1 cellular context compared by ENCODE assay signal in genomic region chr20:50298554-50299324, GRCh38.
TF ChIP-seq lines count a peak whose summit lies in the region.

No MANE protein-coding gene starts in this region.

TF ChIP-seq in K562, 482 proteins besides CTCF, POLR2A, EP300 and RAD21 (continues in another document):
- no peak for TF ChIP-seq ZBTB8A (IDR thresholded peaks at IDR 0.05; ENCODE audit: partially characterized antibody)
- TF ChIP-seq ERF (CRISPR knock-in tag; IDR thresholded peaks at IDR 0.05), result no peak
- no peak for TF ChIP-seq CHD2 (IDR thresholded peaks at IDR 0.05; ENCODE audit: low read depth, low read length)
- no peak for TF ChIP-seq EZH2 (IDR thresholded peaks at IDR 0.05; ENCODE audit: borderline replicate concordance, low read depth, low read length)
- TF ChIP-seq ZNF175 (CRISPR knock-in tag; IDR thresholded peaks at IDR 0.05; ENCODE audit: low read depth), result no peak
- no peak for TF ChIP-seq DDX20 (tag; IDR thresholded peaks at IDR 0.05; ENCODE audit: low read depth)
- TF ChIP-seq ZBTB26 (CRISPR knock-in tag; IDR thresholded peaks at IDR 0.05), result no peak
- no peak for TF ChIP-seq ZNF507 (tag; conservative IDR thresholded peaks at IDR 0.05)
- 0 out of 2 replicates have a peak, but pooled peaks have one; percentile 36 for TF ChIP-seq TCF15 (CRISPR knock-in tag; IDR thresholded peaks at IDR 0.05)
- no peak for TF ChIP-seq KLF13 (tag; IDR thresholded peaks at IDR 0.05; ENCODE audit: borderline replicate concordance, low read depth)
- no peak for TF ChIP-seq ZNF644 (tag; IDR thresholded peaks at IDR 0.05; ENCODE audit: low read depth)
- TF ChIP-seq HSF4 (CRISPR knock-in tag; IDR thresholded peaks at IDR 0.05; ENCODE audit: borderline replicate concordance), result no peak
- TF ChIP-seq FOS (IDR thresholded peaks at IDR 0.05; ENCODE audit: extremely low read depth, insufficient read length), result no peak
- TF ChIP-seq TCF3 (CRISPR knock-in tag; IDR thresholded peaks at IDR 0.05), result peak; percentile 93
- peak; percentile 75; the same call in 1 of the 2 replicates for TF ChIP-seq ZBTB2 (IDR thresholded peaks at IDR 0.05)
- TF ChIP-seq RNF2 (IDR thresholded peaks at IDR 0.05), result peak; percentile 27; the same call in 1 of the 2 replicates
- no peak for TF ChIP-seq SAFB2 (IDR thresholded peaks at IDR 0.05; ENCODE audit: borderline replicate concordance, low read depth, low read length, severe bottlenecking)
- TF ChIP-seq ZNF695 (CRISPR knock-in tag; IDR thresholded peaks at IDR 0.05), result no peak
- no peak for TF ChIP-seq KDM2B (CRISPR knock-in tag; IDR thresholded peaks at IDR 0.05)
- peak; percentile 38; the same call in 1 of the 2 replicates for TF ChIP-seq ZNF592 (IDR thresholded peaks at IDR 0.05)
- TF ChIP-seq EHMT2 (IDR thresholded peaks at IDR 0.05), result no peak
- no peak for TF ChIP-seq SMAD1 (IDR thresholded peaks at IDR 0.05; ENCODE audit: low read depth, low read length, partially characterized antibody)
- no peak for TF ChIP-seq HDAC8 (tag; IDR thresholded peaks at IDR 0.05)
- no peak for TF ChIP-seq ZHX1 (conservative IDR thresholded peaks at IDR 0.05; ENCODE audit: low read length)
- TF ChIP-seq ZNF639 (CRISPR knock-in tag; conservative IDR thresholded peaks at IDR 0.05 in 1 of 2, IDR thresholded peaks at IDR 0.05 in 1 of 2), result peak in 1 of 2 experiments; percentile 62; a peak in 1 of 4 replicates
- TF ChIP-seq MECOM (CRISPR knock-in tag; IDR thresholded peaks at IDR 0.05), result peak; percentile 90
- no peak for TF ChIP-seq ESRRB (CRISPR knock-in tag; IDR thresholded peaks at IDR 0.05; ENCODE audit: borderline replicate concordance)
- no peak for TF ChIP-seq BRF1 (IDR thresholded peaks at IDR 0.05; ENCODE audit: borderline replicate concordance, extremely low read depth, insufficient read length)
- TF ChIP-seq XRCC3 (IDR thresholded peaks at IDR 0.05), result no peak
- no peak for TF ChIP-seq ARID3A (IDR thresholded peaks at IDR 0.05; ENCODE audit: borderline replicate concordance, low read depth, low read length)
- TF ChIP-seq CREB1 (IDR thresholded peaks at IDR 0.05), result peak; percentile 29; the same call in 1 of the 2 replicates
- TF ChIP-seq CREB1 (CRISPR knock-in tag; IDR thresholded peaks at IDR 0.05), result no peak
- TF ChIP-seq IRF1 (CRISPR knock-in tag; IDR thresholded peaks at IDR 0.05; ENCODE audit: borderline replicate concordance), result no peak
- no peak for TF ChIP-seq RHOXF2B (CRISPR knock-in tag; conservative IDR thresholded peaks at IDR 0.05)
- TF ChIP-seq ZNF165 (CRISPR knock-in tag; IDR thresholded peaks at IDR 0.05; ENCODE audit: borderline replicate concordance), result no peak
- TF ChIP-seq RB1 (IDR thresholded peaks at IDR 0.05; ENCODE audit: low read depth), result 0 out of 2 replicates have a peak, but pooled peaks have one; percentile 32
- no peak for TF ChIP-seq NONO (IDR thresholded peaks at IDR 0.05; ENCODE audit: low read depth in 2 of 2, low read length in 1 of 2)
- peak; percentile 25 for TF ChIP-seq ZFP36 (IDR thresholded peaks at IDR 0.05; ENCODE audit: low read depth, low read length, partially characterized antibody)
- TF ChIP-seq FOSL1 (tag; conservative IDR thresholded peaks at IDR 0.05), result peak; percentile 39; the same call in 1 of the 2 replicates
- TF ChIP-seq SPI1 (IDR thresholded peaks at IDR 0.05; ENCODE audit: borderline replicate concordance, low read depth, low read length), result no peak
- no peak; the same call in 1 of the 2 replicates for TF ChIP-seq ATF3 (IDR thresholded peaks at IDR 0.05)
- no peak for TF ChIP-seq ATF3 (CRISPR knock-in tag; conservative IDR thresholded peaks at IDR 0.05)
- TF ChIP-seq ZKSCAN8 (CRISPR knock-in tag; IDR thresholded peaks at IDR 0.05), result peak; percentile 78
- no peak for TF ChIP-seq SREBF1 (IDR thresholded peaks at IDR 0.05; ENCODE audit: borderline replicate concordance, low read depth, low read length)
- no peak for TF ChIP-seq ZNF76 (CRISPR knock-in tag; IDR thresholded peaks at IDR 0.05; ENCODE audit: borderline replicate concordance)
- no peak for TF ChIP-seq TFAM (CRISPR knock-in tag; conservative IDR thresholded peaks at IDR 0.05)
- TF ChIP-seq ZNF224 (CRISPR knock-in tag; IDR thresholded peaks at IDR 0.05), result no peak
- peak; percentile 84 for TF ChIP-seq CHD4 (IDR thresholded peaks at IDR 0.05; ENCODE audit: insufficient read depth, insufficient replicate concordance, low read depth, low read length, poor library complexity, severe bottlenecking)
- peak in 1 of 2 experiments; percentile 11 for TF ChIP-seq E2F6 (IDR thresholded peaks at IDR 0.05; ENCODE audit: borderline replicate concordance in 1 of 2, extremely low read depth in 1 of 2, insufficient read depth in 1 of 2, insufficient read length in 1 of 2, low read depth in 1 of 2, low read length in 1 of 2, poor library complexity in 1 of 2, severe bottlenecking in 1 of 2)
- peak; percentile 67; the same call in 1 of the 2 replicates for TF ChIP-seq FOXM1 (IDR thresholded peaks at IDR 0.05; ENCODE audit: low read depth)
- TF ChIP-seq FOXM1 (CRISPR knock-in tag; IDR thresholded peaks at IDR 0.05; ENCODE audit: low read depth), result no peak
- no peak for TF ChIP-seq PPARD (CRISPR knock-in tag; IDR thresholded peaks at IDR 0.05)
- TF ChIP-seq MYBL2 (IDR thresholded peaks at IDR 0.05; ENCODE audit: low read depth), result no peak
- no peak for TF ChIP-seq MYBL2 (CRISPR knock-in tag; IDR thresholded peaks at IDR 0.05; ENCODE audit: borderline replicate concordance)
